8 cellular contexts compared by ENCODE assay signal in the genomic region with DNA sequence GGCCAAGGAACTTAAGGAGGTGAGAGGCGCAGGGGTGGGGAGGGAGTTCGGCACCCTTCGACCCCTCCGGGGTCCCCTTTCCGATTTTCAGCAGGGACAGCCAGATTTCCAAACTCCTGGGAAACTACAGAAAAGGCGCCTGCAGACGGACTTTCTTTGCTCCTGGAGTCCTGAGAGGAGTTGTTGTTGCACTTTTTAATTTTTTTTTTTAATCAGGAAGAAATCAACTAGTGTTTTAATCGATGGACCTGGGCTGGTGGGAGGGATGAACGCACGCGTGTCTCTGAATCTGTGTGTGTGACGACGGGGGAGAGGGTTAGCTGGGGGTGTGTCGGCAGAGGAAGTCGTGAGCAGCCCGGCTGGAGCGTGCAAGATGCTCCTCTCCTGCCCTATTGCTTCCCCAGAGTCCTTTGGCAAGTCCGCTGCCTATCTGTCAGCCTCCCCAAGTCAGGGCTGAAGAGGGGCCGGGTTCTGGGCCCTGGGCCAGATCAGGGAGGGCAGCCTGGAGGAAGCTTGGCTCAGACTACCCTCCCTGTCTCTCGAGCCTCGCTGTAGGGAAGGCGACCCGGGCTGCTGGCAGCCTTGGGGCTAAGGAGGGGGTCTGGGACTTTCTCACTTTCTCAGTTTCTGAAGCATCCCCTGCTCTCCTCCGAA. TPM values are rescaled to one million over a fixed set of nuclear protein-coding genes. Genes with fewer than 3 reads are reported as not detected.
DNase-seq lines count a peak whose midpoint lies in the region; ATAC-seq, FAIRE-seq and TF ChIP-seq lines count a peak whose summit lies in the region.

No MANE protein-coding gene starts in this region.

- H3K4me2 ChIP-seq in astrocyte (ENCODE audit: low read length) (peak overlapping the region; percentile 96), hepatocyte (peak overlapping the region; percentile 87)

- H3K9me2 ChIP-seq in hepatocyte (replicated peaks; ENCODE audit: insufficient read depth) = no peaks in the 10 kb centered on the region

- no peaks in the 10 kb centered on the region for H3K36me3 Mint-ChIP-seq in astrocyte (ENCODE audit: low read depth, unreplicated experiment)

- H3K27me3 ChIP-seq in HUES48 (ENCODE audit: control insufficient read depth, insufficient read depth, low read length) (peaks cover 50% of the 10 kb centered on the region), astrocyte (ENCODE audit: insufficient read depth, low read length) (no peaks in the 10 kb centered on the region), hepatocyte (peaks cover 37% of the 10 kb centered on the region)

- peaks cover 5% of the 10 kb centered on the region for H3K4me1 Mint-ChIP-seq in astrocyte (ENCODE audit: low read depth, unreplicated experiment)

- H3K36me3 ChIP-seq in HUES48 (ENCODE audit: control insufficient read depth, insufficient read depth, low read length) (no peaks in the 10 kb centered on the region), astrocyte (ENCODE audit: insufficient read depth, low read length) (no peaks in the 10 kb centered on the region), hepatocyte (replicated peaks; ENCODE audit: insufficient read depth, low read depth) (no peaks in the 10 kb centered on the region)

- 3% methylated on average over 24 of the region's 24 CpGs for WGBS in hepatocyte (ENCODE audit: low lambda C conversion rate, missing lambda C conversion rate)

- H4K20me1 ChIP-seq in astrocyte (ENCODE audit: insufficient read depth, low read length) (no peaks in the 10 kb centered on the region), hepatocyte (ENCODE audit: insufficient read depth, poor library complexity, severe bottlenecking) (no peaks in the 10 kb centered on the region)

- peak overlapping the region; percentile 87 for H3K4me3 Mint-ChIP-seq in astrocyte (ENCODE audit: unreplicated experiment)

- DNase-seq in DMS53 treated with DMSO at 0.1 percent for 48 hours (lab: John Stamatoyannopoulos, UW; ENCODE audit: unreplicated experiment) (peak; percentile 28), astrocyte (ENCODE audit: low read depth) (peak; percentile 41), hepatocyte (ENCODE audit: low spot score) (peak; percentile 52), retinal pigment epithelial cell (ENCODE audit: low read depth) (no peak)
- no peak for DNase-seq in activated CD8-positive, alpha-beta memory T cell treated with anti-CD3 and anti-CD28 coated beads, Interleukin-2, amount 50 U/mL, for 48 hours

- no peaks in the 10 kb centered on the region for H3K27me3 Mint-ChIP-seq in astrocyte (ENCODE audit: low read depth, unreplicated experiment)

- ATAC-seq in GM21619 (IDR thresholded peaks at IDR 0.05; ENCODE audit: unreplicated experiment) (no peak), GM19463 (IDR thresholded peaks at IDR 0.05; ENCODE audit: unreplicated experiment) (no peak)

- H3K79me2 ChIP-seq in astrocyte (ENCODE audit: insufficient read depth, low read length) (peaks cover 55% of the 10 kb centered on the region), hepatocyte (peaks cover 17% of the 10 kb centered on the region)

- TF ChIP-seq CTCF in astrocyte (IDR thresholded peaks at IDR 0.05; ENCODE audit: insufficient read depth, low read depth, low read length) = no peak
- no peak for TF ChIP-seq CTCF in hepatocyte (IDR thresholded peaks at IDR 0.05; ENCODE audit: poor library complexity)
- no peak for TF ChIP-seq CTCF in retinal pigment epithelial cell (conservative IDR thresholded peaks at IDR 0.05; ENCODE audit: low read depth, low read length)

- H3K4me3 ChIP-seq in HUES48 (ENCODE audit: low read depth, low read length) = peak overlapping the region; percentile 70
- peak overlapping the region; percentile 95 for H3K4me3 ChIP-seq in astrocyte (ENCODE audit: insufficient read depth, low read depth, low read length)
- peak overlapping the region; percentile 80 for H3K4me3 ChIP-seq in hepatocyte
- peak overlapping the region; percentile 71 for H3K4me3 ChIP-seq in retinal pigment epithelial cell (ENCODE audit: low read length)

- no peak overlapping the region for H3K27ac Mint-ChIP-seq in astrocyte (ENCODE audit: unreplicated experiment)

- FAIRE-seq in astrocyte (lab: Jason Lieb, UNC) = no peak

- H3K9me3 ChIP-seq in HUES48 (ENCODE audit: control insufficient read depth, insufficient read depth, low read length) = no peaks in the 10 kb centered on the region
- no peaks in the 10 kb centered on the region for H3K9me3 ChIP-seq in astrocyte (ENCODE audit: insufficient read depth, low read depth, low read length)
- no peaks in the 10 kb centered on the region for H3K9me3 ChIP-seq in hepatocyte (ENCODE audit: low read depth)

- no peak overlapping the region for H3K9ac ChIP-seq in HUES48 (ENCODE audit: low read depth, low read length)
- peak overlapping the region; percentile 91 for H3K9ac ChIP-seq in astrocyte (ENCODE audit: low read length)

- no peaks in the 10 kb centered on the region for H3K9me3 Mint-ChIP-seq in astrocyte (ENCODE audit: unreplicated experiment)

- 0 out of 2 replicates have a peak, but pooled peaks cover 14% of the 10 kb centered on the region for H3K4me1 ChIP-seq in HUES48 (ENCODE audit: control insufficient read depth, insufficient read depth, low read length)
- H3K4me1 ChIP-seq in astrocyte (ENCODE audit: insufficient read depth, low read length) = peaks cover 4% of the 10 kb centered on the region
- H3K4me1 ChIP-seq in hepatocyte (ENCODE audit: insufficient read depth) = peaks cover 8% of the 10 kb centered on the region

- peak overlapping the region; percentile 97 for H2AFZ ChIP-seq in astrocyte (ENCODE audit: low read depth, low read length)
- H2AFZ ChIP-seq in hepatocyte = peak overlapping the region; percentile 58

- H3K27ac ChIP-seq in HUES48 (ENCODE audit: low read depth, low read length) (no peak overlapping the region), astrocyte (ENCODE audit: low read depth, low read length) (peak overlapping the region; percentile 74), hepatocyte (peak overlapping the region; percentile 90)

RNA-seq across cellular contexts. Expression of a gene that starts 0.7 kb away (rescaled TPM):
- total RNA-seq in astrocyte (8.8 and 9.1 TPM in 2 replicates), hepatocyte (16.1 and 17.3 TPM in 2 replicates)
- 15.3 and 19.1 TPM in 2 replicates for polyA plus RNA-seq in hepatocyte

Comparison
In these comparisons a context has a peak if more than half of its experiments do, and no peak if none do; other contexts are left out.
1. DNase-seq: peak in DMS53 treated with DMSO at 0.1 percent for 48 hours (single experiment), astrocyte (single experiment) and hepatocyte (single experiment); none in retinal pigment epithelial cell (single experiment) and activated CD8-positive, alpha-beta memory T cell treated with anti-CD3 and anti-CD28 coated beads, Interleukin-2, amount 50 U/mL, for 48 hours (single experiment).
2. Peak in every context shown above with its lines, with median percentiles within 50 percentile points of each other: H3K4me3 ChIP-seq.